Comparison of ENCODE assay signal across 8 cellular contexts in the genomic region with DNA sequence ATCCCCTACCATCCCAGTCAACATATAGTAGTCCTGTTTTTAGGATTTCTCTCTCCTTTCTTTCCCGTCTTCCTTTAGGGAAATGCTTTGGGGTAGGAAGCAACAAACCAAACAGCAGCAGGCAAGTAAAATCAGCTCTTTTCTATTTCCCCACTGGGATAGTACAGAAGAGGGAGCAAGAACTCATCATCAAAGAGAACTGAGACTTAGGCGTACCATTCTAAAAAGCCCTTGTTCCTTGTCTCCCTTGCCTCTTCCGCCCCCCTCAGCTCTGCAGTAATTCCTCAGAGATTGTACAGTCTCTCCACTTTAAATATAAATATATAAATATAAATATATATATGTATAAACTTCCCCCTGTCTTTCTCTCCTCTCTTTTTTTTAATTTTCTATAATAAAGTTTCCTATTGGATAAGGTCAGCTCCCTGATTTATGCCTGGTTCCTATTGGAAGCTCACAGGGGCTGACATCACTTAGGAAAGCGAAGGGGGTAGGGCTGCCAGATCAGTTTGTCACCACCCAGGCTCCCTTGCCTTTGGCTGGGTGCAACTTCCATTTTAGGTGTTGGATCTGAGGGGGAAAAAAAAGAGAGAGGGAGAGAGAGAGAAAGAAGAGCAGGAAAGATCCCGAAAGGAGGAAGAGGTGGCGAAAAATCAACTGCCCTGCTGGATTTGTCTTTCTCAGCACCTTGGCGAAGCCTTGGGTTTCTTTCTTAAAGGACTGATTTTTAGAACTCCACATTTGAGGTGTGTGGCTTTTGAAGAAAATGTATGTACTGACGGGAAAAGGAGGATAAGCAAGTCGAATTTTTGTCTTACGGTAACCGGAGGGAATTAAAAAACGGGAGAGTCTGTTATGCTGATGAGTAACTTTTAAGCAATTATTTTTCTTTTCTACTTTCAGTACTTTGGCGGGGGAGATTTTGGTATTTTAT. TPM values are rescaled to one million over a fixed set of nuclear protein-coding genes. Genes with fewer than 3 reads are reported as not detected.
A peak's percentile ranks its signal among the peaks of the same experiment; 100 is the strongest.
DNase-seq lines count a peak whose midpoint lies in the region; ATAC-seq and TF ChIP-seq lines count a peak whose summit lies in the region.

A gene with protein sequence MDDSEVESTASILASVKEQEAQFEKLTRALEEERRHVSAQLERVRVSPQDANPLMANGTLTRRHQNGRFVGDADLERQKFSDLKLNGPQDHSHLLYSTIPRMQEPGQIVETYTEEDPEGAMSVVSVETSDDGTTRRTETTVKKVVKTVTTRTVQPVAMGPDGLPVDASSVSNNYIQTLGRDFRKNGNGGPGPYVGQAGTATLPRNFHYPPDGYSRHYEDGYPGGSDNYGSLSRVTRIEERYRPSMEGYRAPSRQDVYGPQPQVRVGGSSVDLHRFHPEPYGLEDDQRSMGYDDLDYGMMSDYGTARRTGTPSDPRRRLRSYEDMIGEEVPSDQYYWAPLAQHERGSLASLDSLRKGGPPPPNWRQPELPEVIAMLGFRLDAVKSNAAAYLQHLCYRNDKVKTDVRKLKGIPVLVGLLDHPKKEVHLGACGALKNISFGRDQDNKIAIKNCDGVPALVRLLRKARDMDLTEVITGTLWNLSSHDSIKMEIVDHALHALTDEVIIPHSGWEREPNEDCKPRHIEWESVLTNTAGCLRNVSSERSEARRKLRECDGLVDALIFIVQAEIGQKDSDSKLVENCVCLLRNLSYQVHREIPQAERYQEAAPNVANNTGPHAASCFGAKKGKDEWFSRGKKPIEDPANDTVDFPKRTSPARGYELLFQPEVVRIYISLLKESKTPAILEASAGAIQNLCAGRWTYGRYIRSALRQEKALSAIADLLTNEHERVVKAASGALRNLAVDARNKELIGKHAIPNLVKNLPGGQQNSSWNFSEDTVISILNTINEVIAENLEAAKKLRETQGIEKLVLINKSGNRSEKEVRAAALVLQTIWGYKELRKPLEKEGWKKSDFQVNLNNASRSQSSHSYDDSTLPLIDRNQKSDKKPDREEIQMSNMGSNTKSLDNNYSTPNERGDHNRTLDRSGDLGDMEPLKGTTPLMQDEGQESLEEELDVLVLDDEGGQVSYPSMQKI (plus strand): TSS at position 502 of the 934 bp plus-strand sequence. CDS start 29,677 bp downstream, outside the sequence.

- H3K9me3 Mint-ChIP-seq in activated T-cell treated with anti-CD3 and anti-CD28 coated beads, Interleukin-2, amount 50 U/mL, for 72 hours: no peaks in the 10 kb centered on the region
- no peaks in the 10 kb centered on the region for H3K9me3 Mint-ChIP-seq in activated CD8-positive, alpha-beta T cell treated with anti-CD3 and anti-CD28 coated beads for 36 hours
- H3K9me3 Mint-ChIP-seq in naive thymus-derived CD8-positive, alpha-beta T cell: no peaks in the 10 kb centered on the region

- POLR2A ChIA-PET in activated CD8-positive, alpha-beta T cell treated with anti-CD3 and anti-CD28 coated beads for 36 hours (lab: Charles Lee): interaction anchor here (1.6 kb wide), 1 partner anchor 20 kb away, joined by 5 read pairs; the partner anchor contains the start of gene SELENOH
- POLR2A ChIA-PET in naive thymus-derived CD8-positive, alpha-beta T cell (lab: Charles Lee): interaction anchor here (0.7 to 3.0 kb wide), 6 partner anchors 17 to 763 kb away, joined by 3 to 9 read pairs (median 6); partner anchors contain the start of genes MED19, SELENOH and TMX2

- ATAC-seq in activated T-cell treated with anti-CD3 and anti-CD28 coated beads, Interleukin-2, amount 50 U/mL, for 72 hours (replicated peaks in 1 of 2): no peak
- ATAC-seq in HG02588 (IDR thresholded peaks at IDR 0.05; ENCODE audit: unreplicated experiment) (peak; percentile 92), foreskin keratinocyte (peak; percentile 98)
- peak; percentile 79 for ATAC-seq in activated CD8-positive, alpha-beta T cell treated with anti-CD3 and anti-CD28 coated beads for 36 hours
- no peak for ATAC-seq in naive thymus-derived CD8-positive, alpha-beta T cell

- peak within 1 kb of the TSS; percentile 99 for H3K27ac ChIP-seq in foreskin keratinocyte

- H3K27me3 Mint-ChIP-seq in activated T-cell treated with anti-CD3 and anti-CD28 coated beads, Interleukin-2, amount 50 U/mL, for 72 hours (ENCODE audit: low read depth): no peaks in the 10 kb centered on the region
- no peaks in the 10 kb centered on the region for H3K27me3 Mint-ChIP-seq in activated CD8-positive, alpha-beta T cell treated with anti-CD3 and anti-CD28 coated beads for 36 hours
- no peaks in the 10 kb centered on the region for H3K27me3 Mint-ChIP-seq in naive thymus-derived CD8-positive, alpha-beta T cell

- peak within 1 kb of the TSS; percentile 2 for H3K27ac Mint-ChIP-seq in activated T-cell treated with anti-CD3 and anti-CD28 coated beads, Interleukin-2, amount 50 U/mL, for 72 hours
- H3K27ac Mint-ChIP-seq in activated CD8-positive, alpha-beta T cell treated with anti-CD3 and anti-CD28 coated beads for 36 hours: peak within 1 kb of the TSS; percentile 5
- H3K27ac Mint-ChIP-seq in naive thymus-derived CD8-positive, alpha-beta T cell: peak within 1 kb of the TSS in 8 of 10 donors; percentile 34 to 83 (median 68)

- H3K4me3 Mint-ChIP-seq in activated T-cell treated with anti-CD3 and anti-CD28 coated beads, Interleukin-2, amount 50 U/mL, for 72 hours: peak within 1 kb of the TSS; percentile 49 to 81
- H3K4me3 Mint-ChIP-seq in activated CD8-positive, alpha-beta T cell treated with anti-CD3 and anti-CD28 coated beads for 36 hours: peak within 1 kb of the TSS; percentile 75
- peak within 1 kb of the TSS; percentile 12 to 88 (median 54) for H3K4me3 Mint-ChIP-seq in naive thymus-derived CD8-positive, alpha-beta T cell

- H3K4me1 Mint-ChIP-seq in activated T-cell treated with anti-CD3 and anti-CD28 coated beads, Interleukin-2, amount 50 U/mL, for 72 hours (ENCODE audit: low read depth): peaks cover 48% of the 10 kb centered on the region
- H3K4me1 Mint-ChIP-seq in activated CD8-positive, alpha-beta T cell treated with anti-CD3 and anti-CD28 coated beads for 36 hours (ENCODE audit: low read depth): peaks cover 14% of the 10 kb centered on the region
- H3K4me1 Mint-ChIP-seq in naive thymus-derived CD8-positive, alpha-beta T cell: peaks cover 8 to 32% (median 31%) of the 10 kb centered on the region in 4 donors

- H3K4me1 ChIP-seq in foreskin keratinocyte: peaks cover 20% of the 10 kb centered on the region

- H3K27me3 ChIP-seq in foreskin keratinocyte: no peaks in the 10 kb centered on the region

- intact Hi-C loops in activated CD8-positive, alpha-beta T cell treated with anti-CD3 and anti-CD28 coated beads for 36 hours (cut with micrococcal nuclease): no loop called here

- no peaks in the 10 kb centered on the region for H3K36me3 Mint-ChIP-seq in activated T-cell treated with anti-CD3 and anti-CD28 coated beads, Interleukin-2, amount 50 U/mL, for 72 hours (ENCODE audit: insufficient read depth in 2 of 2)
- H3K36me3 Mint-ChIP-seq in activated CD8-positive, alpha-beta T cell treated with anti-CD3 and anti-CD28 coated beads for 36 hours (ENCODE audit: low read depth): no peaks in the 10 kb centered on the region
- no peaks in the 10 kb centered on the region for H3K36me3 Mint-ChIP-seq in naive thymus-derived CD8-positive, alpha-beta T cell

- no peak for TF ChIP-seq CTCF in activated CD8-positive, alpha-beta T cell treated with anti-CD3 and anti-CD28 coated beads for 36 hours (IDR thresholded peaks at IDR 0.05)
- TF ChIP-seq CTCF in foreskin keratinocyte (conservative IDR thresholded peaks at IDR 0.05): peak; percentile 45

- CTCF ChIA-PET in activated CD8-positive, alpha-beta T cell treated with anti-CD3 and anti-CD28 coated beads for 36 hours (lab: Charles Lee): interaction anchor here (8.4 kb wide), 1 partner anchor 40 kb away, joined by 57 read pairs; no protein-coding TSS in a partner anchor

- DNase-seq in activated T-cell treated with anti-CD3 and anti-CD28 coated beads, Interleukin-2, amount 50 U/mL, for 72 hours: no peak
- DNase-seq in activated T-cell treated with anti-CD3 and anti-CD28 coated beads for 4 hours (no peak), NCI-H1694 treated with DMSO at 0.1 percent for 48 hours (lab: John Stamatoyannopoulos, UW) (peak; percentile 90), foreskin keratinocyte (peak; percentile 94 to 95), activated gamma-delta T cell treated with Interleukin-2 at 50 U/mL for 16 hours (no peak)
- DNase-seq in activated CD8-positive, alpha-beta T cell treated with anti-CD3 and anti-CD28 coated beads for 36 hours: peak; percentile 22
- no peak for DNase-seq in naive thymus-derived CD8-positive, alpha-beta T cell

RNA-seq across cellular contexts. Expression of the gene that starts here (rescaled TPM):
- 10 to 100 TPM in 1 of 2 donors, 1 to 10 TPM in 1; 6.3 to 10.6 TPM for total RNA-seq in activated T-cell treated with anti-CD3 and anti-CD28 coated beads, Interleukin-2, amount 50 U/mL, for 72 hours
- total RNA-seq in activated CD8-positive, alpha-beta T cell treated with anti-CD3 and anti-CD28 coated beads for 36 hours: 1 to 10 TPM; 7.3 to 7.9 TPM
- 111 and 115 TPM in 2 replicates for total RNA-seq in foreskin keratinocyte
- polyA plus RNA-seq in foreskin keratinocyte: 40.3 and 43.9 TPM in 2 replicates
- 10 to 100 TPM; 17.4 to 19.1 TPM for total RNA-seq in naive thymus-derived CD8-positive, alpha-beta T cell
- 1 to 10 TPM; 1.3 to 1.5 (median 1.5) TPM for polyA plus RNA-seq in naive thymus-derived CD8-positive, alpha-beta T cell

Comparison
In these comparisons a context has a peak if more than half of its experiments do, and no peak if none do; other contexts are left out.
1. RNA of the gene that starts here (polyA plus RNA-seq): 40.3 to 43.9 TPM in foreskin keratinocyte; 1.3 to 1.5 TPM in naive thymus-derived CD8-positive, alpha-beta T cell; every median in the first group is over 10 times any median in the second.
2. ATAC-seq: peak in HG02588 (single experiment), activated CD8-positive, alpha-beta T cell treated with anti-CD3 and anti-CD28 coated beads for 36 hours (single experiment) and foreskin keratinocyte (single experiment); none in activated T-cell treated with anti-CD3 and anti-CD28 coated beads, Interleukin-2, amount 50 U/mL, for 72 hours (0 of 2) and naive thymus-derived CD8-positive, alpha-beta T cell (0 of 2).
3. DNase-seq: peak in NCI-H1694 treated with DMSO at 0.1 percent for 48 hours (single experiment), activated CD8-positive, alpha-beta T cell treated with anti-CD3 and anti-CD28 coated beads for 36 hours (single experiment) and foreskin keratinocyte (2 of 2); none in activated T-cell treated with anti-CD3 and anti-CD28 coated beads, Interleukin-2, amount 50 U/mL, for 72 hours (0 of 2), activated T-cell treated with anti-CD3 and anti-CD28 coated beads for 4 hours (single experiment), naive thymus-derived CD8-positive, alpha-beta T cell (0 of 10) and activated gamma-delta T cell treated with Interleukin-2 at 50 U/mL for 16 hours (single experiment).
4. H3K27ac Mint-ChIP-seq: peak in every context shown above with its lines; median percentile 68 in naive thymus-derived CD8-positive, alpha-beta T cell; 5 in activated CD8-positive, alpha-beta T cell treated with anti-CD3 and anti-CD28 coated beads for 36 hours; 2 in activated T-cell treated with anti-CD3 and anti-CD28 coated beads, Interleukin-2, amount 50 U/mL, for 72 hours.
5. Peak in every context shown above with its lines, with median percentiles within 50 percentile points of each other: H3K4me3 Mint-ChIP-seq.